Comparison of ENCODE assay signal across 9 cellular contexts in genomic region chr20:41329435-41330342, GRCh38. TPM values are rescaled to one million over a fixed set of nuclear protein-coding genes. Genes with fewer than 3 reads are reported as not detected.
DNase-seq lines count a peak whose midpoint lies in the region; ATAC-seq and TF ChIP-seq lines count a peak whose summit lies in the region.
"Had no signal": no experiment of that assay in that cellular context is flagged by ENCODE, and none has a peak within 500 bp of the region (broad histone marks: within the 10 kb centered on the region; RNA-seq: fewer than 3 reads in every experiment).

No MANE protein-coding gene starts in this region.

- H3K9me3 Mint-ChIP-seq in activated naive CD8-positive, alpha-beta T cell treated with anti-CD3 and anti-CD28 coated beads, Interleukin-2, amount 10 ng/mL, durations not matched to agents 7 days and 5 days: no peaks in the 10 kb centered on the region

- ATAC-seq in HG02763 (IDR thresholded peaks at IDR 0.05; ENCODE audit: unreplicated experiment): peak; percentile 67
- ATAC-seq in activated naive CD8-positive, alpha-beta T cell treated with anti-CD3 and anti-CD28 coated beads, Interleukin-2, amount 10 ng/mL, durations not matched to agents 7 days and 5 days (ENCODE audit: low read depth): peak; percentile 100
- ATAC-seq in right cardiac atrium: peak; percentile 96 to 99

- H3K36me3 Mint-ChIP-seq in activated naive CD8-positive, alpha-beta T cell treated with anti-CD3 and anti-CD28 coated beads, Interleukin-2, amount 10 ng/mL, durations not matched to agents 7 days and 5 days: no peaks in the 10 kb centered on the region

- H3K36me3 ChIP-seq in spleen: no peaks in the 10 kb centered on the region

- TF ChIP-seq CTCF in spleen (IDR thresholded peaks at IDR 0.05 in 8 of 11, conservative IDR thresholded peaks at IDR 0.05 in 3 of 11): no peak

- H3K9me3 ChIP-seq in right cardiac atrium (ENCODE audit: control insufficient read depth, low read length) (no peaks in the 10 kb centered on the region), spleen (no peaks in the 10 kb centered on the region)

- intact Hi-C loops in right cardiac atrium (cut with DNase I) (loop anchor here in 3 of 4 donors (10.0 kb wide), 1 partner anchor 85 kb away; no protein-coding TSS in a partner anchor), spleen (cut with DNase I; ENCODE audit: low total_unique reads) (loop anchor here (10.0 kb wide), 1 partner anchor 95 kb away; no protein-coding TSS in a partner anchor)

- DNase-seq in Daoy (ENCODE audit: low read depth) (peak; percentile 95), SK-N-DZ (ENCODE audit: low spot score) (peak; percentile 58), right cardiac atrium (peak; percentile 84 to 89 (median 88)), spleen (peak; percentile 90), NCI-H1436 treated with DMSO at 0.1 percent for 48 hours (lab: John Stamatoyannopoulos, UW) (no peak), NCI-H510A treated with DMSO at 0.1 percent for 48 hours (lab: John Stamatoyannopoulos, UW) (no peak)
- peak; percentile 62 for DNase-seq in activated naive CD8-positive, alpha-beta T cell treated with anti-CD3 and anti-CD28 coated beads, Interleukin-2, amount 10 ng/mL, durations not matched to agents 7 days and 5 days

- peaks cover 18% of the 10 kb centered on the region for H3K4me1 Mint-ChIP-seq in activated naive CD8-positive, alpha-beta T cell treated with anti-CD3 and anti-CD28 coated beads, Interleukin-2, amount 10 ng/mL, durations not matched to agents 7 days and 5 days

- POLR2A ChIA-PET in activated naive CD8-positive, alpha-beta T cell treated with anti-CD3 and anti-CD28 coated beads, Interleukin-2, amount 10 ng/mL, durations not matched to agents 7 days and 5 days (lab: Charles Lee): interaction anchor here (0.8 to 1.2 kb wide), 3 partner anchors 87 to 190 kb away, joined by 3 to 5 read pairs (median 5); no protein-coding TSS in a partner anchor

- H3K27me3 ChIP-seq in right cardiac atrium (ENCODE audit: control insufficient read depth, insufficient read depth) (no peaks in the 10 kb centered on the region), spleen (replicated peaks in 1 of 7) (no peaks in the 10 kb centered on the region)

- no peak overlapping the region for H3K4me3 ChIP-seq in right cardiac atrium (ENCODE audit: low read length)
- peak overlapping the region in 1 of 8 donors; percentile 20 for H3K4me3 ChIP-seq in spleen

- H3K27ac Mint-ChIP-seq in activated naive CD8-positive, alpha-beta T cell treated with anti-CD3 and anti-CD28 coated beads, Interleukin-2, amount 10 ng/mL, durations not matched to agents 7 days and 5 days: peak overlapping the region; percentile 86

- H3K27ac ChIP-seq in right cardiac atrium (ENCODE audit: low read length) (peak overlapping the region; percentile 92), spleen (peak overlapping the region; percentile 41 to 82 (median 68))
- H3K27ac ChIP-seq: KMS-11 had no signal

- no peak for TF ChIP-seq POLR2A in spleen (IDR thresholded peaks at IDR 0.05)

- H3K27me3 Mint-ChIP-seq in activated naive CD8-positive, alpha-beta T cell treated with anti-CD3 and anti-CD28 coated beads, Interleukin-2, amount 10 ng/mL, durations not matched to agents 7 days and 5 days: peaks cover 3% of the 10 kb centered on the region

- WGBS in right cardiac atrium: 38% methylated on average over 14 of the region's 14 CpGs
- 15 to 21% (median 20%) methylated on average over 14 of the region's 14 CpGs for whole genome bisulfite sequencing in spleen, 5 donors

- peaks cover 5% of the 10 kb centered on the region for H3K4me1 ChIP-seq in right cardiac atrium (ENCODE audit: control insufficient read depth, insufficient read depth, low read length)
- H3K4me1 ChIP-seq in spleen: peaks cover 10 to 21% (median 17%) of the 10 kb centered on the region in 6 donors

- peak overlapping the region; percentile 62 for H3K4me3 Mint-ChIP-seq in activated naive CD8-positive, alpha-beta T cell treated with anti-CD3 and anti-CD28 coated beads, Interleukin-2, amount 10 ng/mL, durations not matched to agents 7 days and 5 days

RNA-seq across cellular contexts. Expression of gene LPIN3, which starts 10.9 kb away (rescaled TPM):
- total RNA-seq in Daoy (2014; rRNA removed; shearing (Covaris generic)): 0.06 TPM in 1 of 2 replicates, not detected in the other
- polyA plus RNA-seq in SK-N-DZ (2014; cell fraction: cytosol; rRNA removed): 5.7 and 13.0 TPM in 2 replicates
- 77.5 and 88.7 TPM in 2 replicates for polyA plus RNA-seq in SK-N-DZ (2014; cell fraction: nucleus; rRNA removed)
- total RNA-seq in activated naive CD8-positive, alpha-beta T cell treated with anti-CD3 and anti-CD28 coated beads, Interleukin-2, amount 10 ng/mL, durations not matched to agents 7 days and 5 days: 1 to 10 TPM; 2.2 to 2.5 TPM
- total RNA-seq in right cardiac atrium (10 to 100 TPM in 3 of 4 donors, 1 to 10 TPM in 1; 9.3 to 14.8 (median 13.2) TPM), spleen (1 to 10 TPM; 2.5 to 9.6 (median 4.4) TPM)
- polyA plus RNA-seq in right cardiac atrium (18.2 TPM), spleen (1 to 10 TPM; 2.7 to 8.9 (median 4.1) TPM)

RNA-seq across cellular contexts. Expression of gene ZHX3, which starts 12.2 kb away (rescaled TPM):
- 3.6 and 5.4 TPM in 2 replicates for total RNA-seq in Daoy (2014; rRNA removed; shearing (Covaris generic))
- 8.2 and 11.6 TPM in 2 replicates for polyA plus RNA-seq in SK-N-DZ (2014; cell fraction: cytosol; rRNA removed)
- polyA plus RNA-seq in SK-N-DZ (2014; cell fraction: nucleus; rRNA removed): 7.9 and 10.0 TPM in 2 replicates
- 10 to 100 TPM; 12.3 to 17.1 TPM for total RNA-seq in activated naive CD8-positive, alpha-beta T cell treated with anti-CD3 and anti-CD28 coated beads, Interleukin-2, amount 10 ng/mL, durations not matched to agents 7 days and 5 days
- 10 to 100 TPM; 32.5 to 39.7 (median 35.6) TPM for total RNA-seq in right cardiac atrium
- polyA plus RNA-seq in right cardiac atrium: 11.6 TPM
- 10 to 100 TPM in 6 of 7 donors, 1 to 10 TPM in 1; 7.5 to 26.7 (median 19.5) TPM for total RNA-seq in spleen
- 1 to 10 TPM; 1.6 to 3.2 (median 2.6) TPM for polyA plus RNA-seq in spleen

RNA-seq across cellular contexts. Expression of gene EMILIN3, which starts 36.9 kb away (rescaled TPM):
- total RNA-seq in Daoy (2014; rRNA removed; shearing (Covaris generic)): 0.23 TPM in 1 of 2 replicates, not detected in the other
- polyA plus RNA-seq in SK-N-DZ (2014; cell fraction: cytosol; rRNA removed): 22.8 and 24.6 TPM in 2 replicates
- 14.5 and 16.7 TPM in 2 replicates for polyA plus RNA-seq in SK-N-DZ (2014; cell fraction: nucleus; rRNA removed)
- not detected for total RNA-seq in activated naive CD8-positive, alpha-beta T cell treated with anti-CD3 and anti-CD28 coated beads, Interleukin-2, amount 10 ng/mL, durations not matched to agents 7 days and 5 days
- total RNA-seq in right cardiac atrium: 1 to 10 TPM; 2.1 to 7.4 (median 5.5) TPM
- polyA plus RNA-seq in right cardiac atrium: 4.3 TPM
- not detected for total RNA-seq in spleen
- polyA plus RNA-seq in spleen: under 1 TPM; 0.03 to 0.32 (median 0.07) TPM

Comparison
In these comparisons a context has a peak if more than half of its experiments do, and no peak if none do; other contexts are left out.
1. DNase-seq: peak in Daoy (single experiment), SK-N-DZ (single experiment), activated naive CD8-positive, alpha-beta T cell treated with anti-CD3 and anti-CD28 coated beads, Interleukin-2, amount 10 ng/mL, durations not matched to agents 7 days and 5 days (single experiment), right cardiac atrium (3 of 3) and spleen (single experiment); none in NCI-H1436 treated with DMSO at 0.1 percent for 48 hours (single experiment) and NCI-H510A treated with DMSO at 0.1 percent for 48 hours (single experiment).
2. Peak in every context shown above with its lines, with median percentiles within 50 percentile points of each other: ATAC-seq.